In the genomic region with DNA sequence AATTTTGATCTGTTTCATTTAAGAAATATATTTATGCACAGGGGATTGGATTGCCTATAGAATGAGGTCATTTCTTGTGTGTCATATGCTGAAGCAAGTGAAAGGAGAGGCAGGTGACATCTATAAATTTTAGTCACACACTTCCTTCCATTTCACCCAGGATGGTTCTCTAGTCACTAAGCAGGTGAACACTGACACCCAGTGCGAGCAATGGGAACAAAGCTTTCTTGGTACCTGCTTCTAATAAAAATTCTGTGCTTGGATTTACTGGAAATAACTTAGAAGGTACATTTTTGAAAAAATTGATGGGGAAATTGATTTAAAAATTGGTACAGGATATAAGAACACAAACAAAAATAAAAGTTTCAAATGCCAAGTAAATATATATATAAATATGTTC, we compare ENCODE assay signal across 20 cellular contexts.
DNase-seq lines count a peak whose midpoint lies in the region; ATAC-seq and TF ChIP-seq lines count a peak whose summit lies in the region.
"Had no signal": no experiment of that assay in that cellular context is flagged by ENCODE, and none has a peak within 500 bp of the region (broad histone marks: within the 10 kb centered on the region; RNA-seq: fewer than 3 reads in every experiment).

No MANE protein-coding gene starts in this region.

- H3K27ac ChIP-seq in upper lobe of right lung = no peak overlapping the region
- H3K27ac ChIP-seq: parathyroid adenoma, spleen, vagina, WERI-Rb-1 had no signal

- intact Hi-C loops in activated naive CD4-positive, alpha-beta T cell treated with anti-CD3 and anti-CD28 coated beads for 36 hours (cut with micrococcal nuclease) = loop anchor here (10.0 kb wide), 1 partner anchor 1497 kb away; no protein-coding TSS in a partner anchor
- intact Hi-C loops in upper lobe of right lung (cut with DNase I) = no loop called here
- intact Hi-C loops in cardiac septum (cut with DNase I) = no loop called here

- H3K9me3 ChIP-seq in upper lobe of right lung = no peaks in the 10 kb centered on the region
- H3K9me3 ChIP-seq: spleen, vagina had no signal

- CTCF ChIA-PET in activated naive CD4-positive, alpha-beta T cell treated with anti-CD3 and anti-CD28 coated beads for 36 hours (lab: Charles Lee) = no interaction called here

- no peak overlapping the region for H3K4me3 ChIP-seq in upper lobe of right lung
- H3K4me3 ChIP-seq: spleen, vagina had no signal

- H3K4me3 Mint-ChIP-seq in activated naive CD4-positive, alpha-beta T cell treated with anti-CD3 and anti-CD28 coated beads for 36 hours = no peak overlapping the region
- H3K4me3 Mint-ChIP-seq: IgD-negative memory B cell had no signal

- H3K36me3 Mint-ChIP-seq in activated naive CD4-positive, alpha-beta T cell treated with anti-CD3 and anti-CD28 coated beads for 36 hours (ENCODE audit: low read depth) = no peaks in the 10 kb centered on the region
- H3K36me3 Mint-ChIP-seq in activated naive CD4-positive, alpha-beta T cell treated with anti-CD3 and anti-CD28 coated beads, Interleukin-2, amount 50 U/mL, for 72 hours = no peaks in the 10 kb centered on the region
- H3K36me3 Mint-ChIP-seq: IgD-negative memory B cell had no signal

- no peaks in the 10 kb centered on the region for H3K4me1 Mint-ChIP-seq in activated naive CD4-positive, alpha-beta T cell treated with anti-CD3 and anti-CD28 coated beads for 36 hours (ENCODE audit: low read depth)
- H3K4me1 Mint-ChIP-seq: IgD-negative memory B cell had no signal

- H3K9me3 Mint-ChIP-seq in activated naive CD4-positive, alpha-beta T cell treated with anti-CD3 and anti-CD28 coated beads for 36 hours = no peaks in the 10 kb centered on the region
- H3K9me3 Mint-ChIP-seq in activated naive CD4-positive, alpha-beta T cell treated with anti-CD3 and anti-CD28 coated beads, Interleukin-2, amount 50 U/mL, for 72 hours = no peaks in the 10 kb centered on the region

- H3K4me1 ChIP-seq in upper lobe of right lung = no peaks in the 10 kb centered on the region
- H3K4me1 ChIP-seq: parathyroid adenoma, spleen, vagina had no signal

- no peaks in the 10 kb centered on the region for H3K36me3 ChIP-seq in upper lobe of right lung
- H3K36me3 ChIP-seq: spleen, vagina, WERI-Rb-1 had no signal

- no peak overlapping the region for H3K27ac Mint-ChIP-seq in activated naive CD4-positive, alpha-beta T cell treated with anti-CD3 and anti-CD28 coated beads for 36 hours
- no peak overlapping the region for H3K27ac Mint-ChIP-seq in activated naive CD4-positive, alpha-beta T cell treated with anti-CD3 and anti-CD28 coated beads, Interleukin-2, amount 50 U/mL, for 72 hours
- H3K27ac Mint-ChIP-seq: IgD-negative memory B cell had no signal

- no peak for ATAC-seq in activated naive CD4-positive, alpha-beta T cell treated with anti-CD3 and anti-CD28 coated beads, Interleukin-2, amount 50 U/mL, for 72 hours
- no peak for ATAC-seq in upper lobe of right lung

- H3K27me3 Mint-ChIP-seq in activated naive CD4-positive, alpha-beta T cell treated with anti-CD3 and anti-CD28 coated beads for 36 hours (ENCODE audit: low read depth) = peaks cover 13% of the 10 kb centered on the region
- H3K27me3 Mint-ChIP-seq: IgD-negative memory B cell had no signal

- H3K27me3 ChIP-seq in upper lobe of right lung = no peaks in the 10 kb centered on the region
- H3K27me3 ChIP-seq: vagina had no signal

- peak; percentile 11 for DNase-seq in activated naive CD4-positive, alpha-beta T cell treated with anti-CD3 and anti-CD28 coated beads for 36 hours
- DNase-seq in activated naive CD4-positive, alpha-beta T cell treated with anti-CD3 and anti-CD28 coated beads, Interleukin-2, amount 50 U/mL, for 72 hours (ENCODE audit: low spot score in 2 of 2) = no peak
- peak; percentile 9 for DNase-seq in astrocyte of the hippocampus (ENCODE audit: low read depth, low spot score)
- peak; percentile 45 for DNase-seq in left kidney (ENCODE audit: low read depth, low spot score)
- DNase-seq in upper lobe of right lung = no peak
- no peak for DNase-seq in T-helper 2 cell
- DNase-seq in NCI-H2227 (lab: John Stamatoyannopoulos, UW; ENCODE audit: unreplicated experiment) = no peak
- DNase-seq in cardiac septum (ENCODE audit: low spot score) = no peak
- DNase-seq: activated effector memory CD4-positive, alpha-beta T cell treated with anti-CD3 and anti-CD28 coated beads, Interleukin-2, amount 50 U/mL, for 16 hours; aorta; cortex of kidney; glutamatergic neuron; NCI-H2107; NK-92 treated with Interleukin-12 subunit alpha and Interleukin-12 subunit beta, amount 100 ng/mL, for 24 hours; spleen; stimulated activated naive CD4-positive, alpha-beta T cell; WERI-Rb-1 had no signal

- TF ChIP-seq CTCF in upper lobe of right lung (IDR thresholded peaks at IDR 0.05) = peak; percentile 29

Comparison
In these comparisons a context has a peak if more than half of its experiments do, and no peak if none do; other contexts are left out.
1. DNase-seq: peak in activated naive CD4-positive, alpha-beta T cell treated with anti-CD3 and anti-CD28 coated beads for 36 hours (single experiment), astrocyte of the hippocampus (single experiment) and left kidney (single experiment); none in activated naive CD4-positive, alpha-beta T cell treated with anti-CD3 and anti-CD28 coated beads, Interleukin-2, amount 50 U/mL, for 72 hours (0 of 2), upper lobe of right lung (single experiment), T-helper 2 cell (0 of 5), NCI-H2227 (single experiment) and cardiac septum (single experiment).